ENCODE assay signal across 2 cellular contexts in genomic region chr4:8131210-8131609, GRCh38.
TF ChIP-seq lines count a peak whose summit lies in the region.

No MANE protein-coding gene starts in this region.

TF ChIP-seq in SK-N-SH, 30 proteins besides CTCF, POLR2A, EP300 and RAD21 (continued from another document):
- TF ChIP-seq USF2 (IDR thresholded peaks at IDR 0.05; ENCODE audit: borderline replicate concordance, low read depth, low read length) (no peak), JUND (IDR thresholded peaks at IDR 0.05) (no peak), YY1 (IDR thresholded peaks at IDR 0.05; ENCODE audit: low read depth) (no peak), CHD2 (IDR thresholded peaks at IDR 0.05; ENCODE audit: low read length, partially characterized antibody) (no peak)
TF ChIP-seq in SK-N-SH: peak in this region for 0.

TF ChIP-seq in SK-N-SH treated with all-trans-retinoic acid at 6 μM for 48 hours, 23 proteins besides CTCF, POLR2A, EP300 and RAD21 (continued from another document):
- no peak for TF ChIP-seq POU6F1 (CRISPR knock-in tag; IDR thresholded peaks at IDR 0.05; ENCODE audit: borderline replicate concordance, low read depth)
- TF ChIP-seq ARNTL (CRISPR knock-in tag; IDR thresholded peaks at IDR 0.05; ENCODE audit: borderline replicate concordance, low read depth), result no peak
- TF ChIP-seq ZFP3 (CRISPR knock-in tag; IDR thresholded peaks at IDR 0.05), result no peak
- no peak for TF ChIP-seq ZC3H10 (CRISPR knock-in tag; IDR thresholded peaks at IDR 0.05)
- no peak for TF ChIP-seq ISL1 (CRISPR knock-in tag; IDR thresholded peaks at IDR 0.05)
- no peak for TF ChIP-seq TCF4 (CRISPR knock-in tag; IDR thresholded peaks at IDR 0.05; ENCODE audit: borderline replicate concordance)
- no peak for TF ChIP-seq TOX (CRISPR knock-in tag; IDR thresholded peaks at IDR 0.05; ENCODE audit: borderline replicate concordance)
- no peak for TF ChIP-seq OSR1 (CRISPR knock-in tag; IDR thresholded peaks at IDR 0.05)
- no peak for TF ChIP-seq ESRRG (CRISPR knock-in tag; IDR thresholded peaks at IDR 0.05)
- no peak for TF ChIP-seq RARB (CRISPR knock-in tag; IDR thresholded peaks at IDR 0.05)
- no peak for TF ChIP-seq CSDC2 (CRISPR knock-in tag; IDR thresholded peaks at IDR 0.05)
- no peak for TF ChIP-seq GLIS3 (CRISPR knock-in tag; IDR thresholded peaks at IDR 0.05)
